Comparison of ENCODE assay signal across 8 cellular contexts in genomic region chr17:75034236-75034908, GRCh38. TPM values are rescaled to one million over a fixed set of nuclear protein-coding genes. Genes with fewer than 3 reads are reported as not detected.
DNase-seq lines count a peak whose midpoint lies in the region; ATAC-seq and TF ChIP-seq lines count a peak whose summit lies in the region.

No MANE protein-coding gene starts in this region.

- H3K9me3 Mint-ChIP-seq in activated T-helper 17 cell treated with anti-CD3 and anti-CD28 coated beads, Interleukin-2, amount 50 U/mL, for 72 hours: no peaks in the 10 kb centered on the region
- peaks cover 0 to 14% (median 5%) of the 10 kb centered on the region in 9 donors for H3K9me3 Mint-ChIP-seq in naive thymus-derived CD8-positive, alpha-beta T cell
- H3K9me3 Mint-ChIP-seq in stimulated activated effector memory CD8-positive, alpha-beta T cell treated with anti-CD3 and anti-CD28 coated beads, Interleukin-12 subunit alpha, Interleukin-12 subunit beta, amount 100 ng/mL, for 72 hours: no peaks in the 10 kb centered on the region

- no peaks in the 10 kb centered on the region for H3K27me3 Mint-ChIP-seq in activated T-helper 17 cell treated with anti-CD3 and anti-CD28 coated beads, Interleukin-2, amount 50 U/mL, for 72 hours
- peaks cover 0 to 11% (median 0%) of the 10 kb centered on the region in 5 donors for H3K27me3 Mint-ChIP-seq in naive thymus-derived CD8-positive, alpha-beta T cell

- H3K27ac Mint-ChIP-seq in activated T-helper 17 cell treated with anti-CD3 and anti-CD28 coated beads, Interleukin-2, amount 50 U/mL, for 72 hours: peak overlapping the region; percentile 99
- peak overlapping the region; percentile 98 to 100 (median 100) for H3K27ac Mint-ChIP-seq in naive thymus-derived CD8-positive, alpha-beta T cell
- H3K27ac Mint-ChIP-seq in stimulated activated effector memory CD8-positive, alpha-beta T cell treated with anti-CD3 and anti-CD28 coated beads, Interleukin-12 subunit alpha, Interleukin-12 subunit beta, amount 100 ng/mL, for 72 hours: peak overlapping the region; percentile 100

- POLR2A ChIA-PET in naive thymus-derived CD8-positive, alpha-beta T cell (lab: Charles Lee): interaction anchor here (0.7 to 5.0 kb wide), 16 partner anchors 10 to 1337 kb away, joined by 3 to 76 read pairs (median 4); partner anchors contain the start of genes ATP5PD, HID1, KCTD2 and MRPL58

- peaks cover 35% of the 10 kb centered on the region for H3K4me1 Mint-ChIP-seq in activated T-helper 17 cell treated with anti-CD3 and anti-CD28 coated beads, Interleukin-2, amount 50 U/mL, for 72 hours
- peaks cover 38 to 66% (median 56%) of the 10 kb centered on the region in 4 donors for H3K4me1 Mint-ChIP-seq in naive thymus-derived CD8-positive, alpha-beta T cell
- peaks cover 46% of the 10 kb centered on the region for H3K4me1 Mint-ChIP-seq in stimulated activated effector memory CD8-positive, alpha-beta T cell treated with anti-CD3 and anti-CD28 coated beads, Interleukin-12 subunit alpha, Interleukin-12 subunit beta, amount 100 ng/mL, for 72 hours

- peak; percentile 86 for DNase-seq in COR-L47 (lab: John Stamatoyannopoulos, UW)
- peak; percentile 90 to 93 for DNase-seq in Kasumi-1 (lab: John Stamatoyannopoulos, UW)
- peak; percentile 91 for DNase-seq in RKO (ENCODE audit: low spot score)
- DNase-seq in fibroblast of mammary gland (ENCODE audit: low read depth): peak; percentile 88
- DNase-seq in naive thymus-derived CD8-positive, alpha-beta T cell: peak; percentile 52 to 89 (median 78)
- DNase-seq in stimulated activated effector memory CD8-positive, alpha-beta T cell treated with anti-CD3 and anti-CD28 coated beads, Interleukin-12 subunit alpha, Interleukin-12 subunit beta, amount 100 ng/mL, for 72 hours (ENCODE audit: low spot score in 2 of 2): peak; percentile 81 to 98

- TF ChIP-seq CTCF in fibroblast of mammary gland (conservative IDR thresholded peaks at IDR 0.05; ENCODE audit: control insufficient read depth, insufficient read depth, low read depth, low read length): no peak

- ATAC-seq in GM21619 (IDR thresholded peaks at IDR 0.05; ENCODE audit: unreplicated experiment): peak; percentile 72
- ATAC-seq in activated T-helper 17 cell treated with anti-CD3 and anti-CD28 coated beads, Interleukin-2, amount 50 U/mL, for 72 hours (replicated peaks): peak; percentile 65
- peak; percentile 24 for ATAC-seq in naive thymus-derived CD8-positive, alpha-beta T cell
- peak; percentile 75 for ATAC-seq in stimulated activated effector memory CD8-positive, alpha-beta T cell treated with anti-CD3 and anti-CD28 coated beads, Interleukin-12 subunit alpha, Interleukin-12 subunit beta, amount 100 ng/mL, for 72 hours

- H3K36me3 Mint-ChIP-seq in activated T-helper 17 cell treated with anti-CD3 and anti-CD28 coated beads, Interleukin-2, amount 50 U/mL, for 72 hours (ENCODE audit: low read depth): peaks cover 42% of the 10 kb centered on the region
- H3K36me3 Mint-ChIP-seq in naive thymus-derived CD8-positive, alpha-beta T cell: peaks cover 3 to 18% (median 7%) of the 10 kb centered on the region in 3 donors
- peaks cover 65% of the 10 kb centered on the region for H3K36me3 Mint-ChIP-seq in stimulated activated effector memory CD8-positive, alpha-beta T cell treated with anti-CD3 and anti-CD28 coated beads, Interleukin-12 subunit alpha, Interleukin-12 subunit beta, amount 100 ng/mL, for 72 hours

- H3K4me3 ChIP-seq in fibroblast of mammary gland (ENCODE audit: control insufficient read depth, low read depth, low read length): peak overlapping the region; percentile 92

- peak overlapping the region; percentile 71 for H3K4me3 Mint-ChIP-seq in activated T-helper 17 cell treated with anti-CD3 and anti-CD28 coated beads, Interleukin-2, amount 50 U/mL, for 72 hours
- peak overlapping the region; percentile 85 to 96 (median 89) for H3K4me3 Mint-ChIP-seq in naive thymus-derived CD8-positive, alpha-beta T cell
- H3K4me3 Mint-ChIP-seq in stimulated activated effector memory CD8-positive, alpha-beta T cell treated with anti-CD3 and anti-CD28 coated beads, Interleukin-12 subunit alpha, Interleukin-12 subunit beta, amount 100 ng/mL, for 72 hours: peak overlapping the region; percentile 92

RNA-seq across cellular contexts. Expression of gene ATP5PD, which starts 12.4 kb away (rescaled TPM):
- 100 to 1,000 TPM; 164 to 216 TPM for total RNA-seq in activated T-helper 17 cell treated with anti-CD3 and anti-CD28 coated beads, Interleukin-2, amount 50 U/mL, for 72 hours
- 100 to 1,000 TPM; 149 to 160 TPM for total RNA-seq in naive thymus-derived CD8-positive, alpha-beta T cell
- 100 to 1,000 TPM; 406 to 455 (median 449) TPM for polyA plus RNA-seq in naive thymus-derived CD8-positive, alpha-beta T cell

RNA-seq across cellular contexts. Expression of gene KCTD2, which starts 12.7 kb away (rescaled TPM):
- total RNA-seq in activated T-helper 17 cell treated with anti-CD3 and anti-CD28 coated beads, Interleukin-2, amount 50 U/mL, for 72 hours: 10 to 100 TPM; 21.3 to 22.1 TPM
- 10 to 100 TPM; 25.0 to 28.6 TPM for total RNA-seq in naive thymus-derived CD8-positive, alpha-beta T cell
- 10 to 100 TPM in 1 of 3 donors, 1 to 10 TPM in 2; 6.8 to 10.9 (median 7.8) TPM for polyA plus RNA-seq in naive thymus-derived CD8-positive, alpha-beta T cell

RNA-seq across cellular contexts. Expression of gene MRPL58, which starts 21.9 kb away (rescaled TPM):
- total RNA-seq in activated T-helper 17 cell treated with anti-CD3 and anti-CD28 coated beads, Interleukin-2, amount 50 U/mL, for 72 hours: 10 to 100 TPM; 25.4 to 48.2 TPM
- total RNA-seq in naive thymus-derived CD8-positive, alpha-beta T cell: 10 to 100 TPM; 23.9 to 29.4 TPM
- polyA plus RNA-seq in naive thymus-derived CD8-positive, alpha-beta T cell: 10 to 100 TPM; 44.9 to 58.1 (median 53.6) TPM

RNA-seq across cellular contexts. Expression of gene CDR2L, which starts 46.9 kb away (rescaled TPM):
- total RNA-seq in activated T-helper 17 cell treated with anti-CD3 and anti-CD28 coated beads, Interleukin-2, amount 50 U/mL, for 72 hours: 1 to 10 TPM in 1 of 2 donors, under 1 TPM in 1; 0.56 to 1.2 TPM
- under 1 TPM; 0.10 to 0.11 TPM for total RNA-seq in naive thymus-derived CD8-positive, alpha-beta T cell
- not detected for polyA plus RNA-seq in naive thymus-derived CD8-positive, alpha-beta T cell

RNA-seq across cellular contexts. Expression of gene SLC16A5, which starts 53.4 kb away (rescaled TPM):
- total RNA-seq in activated T-helper 17 cell treated with anti-CD3 and anti-CD28 coated beads, Interleukin-2, amount 50 U/mL, for 72 hours: 10 to 100 TPM in 1 of 2 donors, 1 to 10 TPM in 1; 5.4 to 14.6 TPM
- 10 to 100 TPM; 14.2 to 14.8 TPM for total RNA-seq in naive thymus-derived CD8-positive, alpha-beta T cell
- polyA plus RNA-seq in naive thymus-derived CD8-positive, alpha-beta T cell: 1 to 10 TPM; 1.4 to 4.1 (median 3.1) TPM

Comparison
In these comparisons a context has a peak if more than half of its experiments do, and no peak if none do; other contexts are left out.
1. Peak in every context shown above with its lines: DNase-seq, ATAC-seq and H3K4me3 ChIP-seq.
2. ATAC-seq: peak in every context shown above with its lines; median percentile 75 in stimulated activated effector memory CD8-positive, alpha-beta T cell treated with anti-CD3 and anti-CD28 coated beads, Interleukin-12 subunit alpha, Interleukin-12 subunit beta, amount 100 ng/mL, for 72 hours; 72 in GM21619; 65 in activated T-helper 17 cell treated with anti-CD3 and anti-CD28 coated beads, Interleukin-2, amount 50 U/mL, for 72 hours; 24 in naive thymus-derived CD8-positive, alpha-beta T cell.